12 cellular contexts compared by ENCODE assay signal in genomic region chr2:209629622-209630021, GRCh38.
A peak's percentile ranks its signal among the peaks of the same experiment; 100 is the strongest.
DNase-seq lines count a peak whose midpoint lies in the region; ATAC-seq, FAIRE-seq and TF ChIP-seq lines count a peak whose summit lies in the region.
"Had no signal": no experiment of that assay in that cellular context is flagged by ENCODE, and none has a peak within 500 bp of the region (broad histone marks: within the 10 kb centered on the region; RNA-seq: fewer than 3 reads in every experiment).

No MANE protein-coding gene starts in this region.

- no peaks in the 10 kb centered on the region for H3K9me3 Mint-ChIP-seq in stimulated activated naive B cell treated with anti-CD40 and anti-IgM and Interleukin-4, amounts not matched to agents 10 μg/mL and 1 μg/mL and 100 μg/mL, for 72 hours
- H3K9me3 Mint-ChIP-seq: type B pancreatic cell had no signal

- dilution Hi-C loops in endothelial cell of umbilical vein (cut with MboI; ENCODE audit: extremely low pct_ligation_motif_present, low sequenced_read_pairs) = no loop called here

- no peak overlapping the region for H3K27ac Mint-ChIP-seq in stimulated activated naive B cell treated with anti-CD40 and anti-IgM and Interleukin-4, amounts not matched to agents 10 μg/mL and 1 μg/mL and 100 μg/mL, for 72 hours
- H3K27ac Mint-ChIP-seq: type B pancreatic cell had no signal

- no TSS peak for BruUV-seq in endothelial cell of umbilical vein (replicated peaks; lab: Mats Ljungman, UMichigan)

- H3K79me2 ChIP-seq in endothelial cell of umbilical vein (ENCODE audit: control insufficient read depth, insufficient read depth, low read length) = no peaks in the 10 kb centered on the region

- H3K27me3 Mint-ChIP-seq in stimulated activated naive B cell treated with anti-CD40 and anti-IgM and Interleukin-4, amounts not matched to agents 10 μg/mL and 1 μg/mL and 100 μg/mL, for 72 hours = no peaks in the 10 kb centered on the region
- H3K27me3 Mint-ChIP-seq: type B pancreatic cell had no signal

- no peak overlapping the region for H3K9ac ChIP-seq in endothelial cell of umbilical vein (replicated peaks; ENCODE audit: extremely low read depth, insufficient read depth, low read length)

- no peak for TF ChIP-seq POLR2A in endothelial cell of umbilical vein (IDR thresholded peaks at IDR 0.05; ENCODE audit: low read depth, low read length)

- FAIRE-seq in endothelial cell of umbilical vein (lab: Jason Lieb, UNC) (peak; percentile 92), D721Med (lab: Jason Lieb, UNC) (no peak)

- no peaks in the 10 kb centered on the region for H3K9me1 ChIP-seq in endothelial cell of umbilical vein (replicated peaks; ENCODE audit: control insufficient read depth, extremely low read depth, insufficient read depth, low read length)

- CTCF ChIA-PET in endothelial cell of umbilical vein (lab: Charles Lee) = no interaction called here

- H3K4me1 Mint-ChIP-seq in stimulated activated naive B cell treated with anti-CD40 and anti-IgM and Interleukin-4, amounts not matched to agents 10 μg/mL and 1 μg/mL and 100 μg/mL, for 72 hours = no peaks in the 10 kb centered on the region

- intact Hi-C loops in endothelial cell of umbilical vein (cut with micrococcal nuclease) = no loop called here

- H3K36me3 Mint-ChIP-seq in stimulated activated naive B cell treated with anti-CD40 and anti-IgM and Interleukin-4, amounts not matched to agents 10 μg/mL and 1 μg/mL and 100 μg/mL, for 72 hours = peaks cover 0 to 2% of the 10 kb centered on the region in 2 donors

- no peak overlapping the region for H3K4me3 Mint-ChIP-seq in stimulated activated naive B cell treated with anti-CD40 and anti-IgM and Interleukin-4, amounts not matched to agents 10 μg/mL and 1 μg/mL and 100 μg/mL, for 72 hours
- H3K4me3 Mint-ChIP-seq: type B pancreatic cell had no signal

- peak; percentile 32 for ATAC-seq in omental fat pad (ENCODE audit: low FRiP score)
- ATAC-seq in stimulated activated naive B cell treated with anti-CD40 and anti-IgM and Interleukin-4, amounts not matched to agents 10 μg/mL and 1 μg/mL and 100 μg/mL, for 72 hours (replicated peaks) = no peak
- ATAC-seq: left lung had no signal

- POLR2A ChIA-PET in endothelial cell of umbilical vein (lab: Charles Lee) = no interaction called here

- peaks cover 2% of the 10 kb centered on the region for H4K20me1 ChIP-seq in endothelial cell of umbilical vein (replicated peaks; ENCODE audit: control insufficient read depth, extremely low read depth, insufficient read depth, low read length)

- no peak overlapping the region for H3K27ac ChIP-seq in endothelial cell of umbilical vein (ENCODE audit: insufficient read depth, low read depth, low read length)
- H3K27ac ChIP-seq: esophagus squamous epithelium, left lung had no signal

- H3K4me3 ChIP-seq in endothelial cell of umbilical vein (replicated peaks in 1 of 3; ENCODE audit: insufficient read depth in 1 of 3, low read depth in 1 of 3, low read length in 3 of 3) = no peak overlapping the region
- H3K4me3 ChIP-seq: esophagus squamous epithelium, left lung had no signal

- no peak overlapping the region for H3K4me2 ChIP-seq in endothelial cell of umbilical vein (ENCODE audit: insufficient read depth, low read length)

- H3K27me3 ChIP-seq in endothelial cell of umbilical vein (ENCODE audit: control insufficient read depth in 2 of 2, insufficient read depth in 2 of 2, low read length in 2 of 2) = no peaks in the 10 kb centered on the region
- H3K27me3 ChIP-seq: esophagus squamous epithelium, left lung had no signal

- H3K36me3 ChIP-seq in endothelial cell of umbilical vein (ENCODE audit: control insufficient read depth in 2 of 2, extremely low read depth in 1 of 2, insufficient read depth in 2 of 2, low read length in 2 of 2) = no peaks in the 10 kb centered on the region
- H3K36me3 ChIP-seq: esophagus squamous epithelium, left lung had no signal

- H3K4me1 ChIP-seq in endothelial cell of umbilical vein (ENCODE audit: control insufficient read depth, extremely low read depth, insufficient read depth, low read length) = peaks cover 6% of the 10 kb centered on the region
- H3K4me1 ChIP-seq: esophagus squamous epithelium, left lung had no signal

- H3K9me3 ChIP-seq in endothelial cell of umbilical vein (replicated peaks; ENCODE audit: control insufficient read depth, insufficient read depth, low read length) = no peaks in the 10 kb centered on the region
- H3K9me3 ChIP-seq: esophagus squamous epithelium, left lung had no signal

- H2AFZ ChIP-seq in endothelial cell of umbilical vein (ENCODE audit: low read depth, low read length) = no peak overlapping the region

- TF ChIP-seq CTCF in endothelial cell of umbilical vein (IDR thresholded peaks at IDR 0.05; ENCODE audit: extremely low read depth in 1 of 2, insufficient read depth in 1 of 2, low read depth in 1 of 2, low read length in 2 of 2) = no peak
- no peak for TF ChIP-seq CTCF in omental fat pad (IDR thresholded peaks at IDR 0.05)
- no peak for TF ChIP-seq CTCF in D721Med (IDR thresholded peaks at IDR 0.05; ENCODE audit: insufficient read depth, missing control alignments)

- DNase-seq in EH (ENCODE audit: low read depth) (peak; percentile 58), NCI-H446 (lab: John Stamatoyannopoulos, UW) (peak; percentile 61 to 85), endothelial cell of umbilical vein (ENCODE audit: low read depth, low spot score) (peak; percentile 54), omental fat pad (ENCODE audit: low spot score) (no peak), D721Med (ENCODE audit: insufficient read length, low spot score) (no peak), mesenteric fat pad (ENCODE audit: low spot score) (no peak), activated gamma-delta T cell treated with Interleukin-2 at 50 U/mL for 16 hours (no peak)
- DNase-seq in stimulated activated naive B cell treated with anti-CD40 and anti-IgM and Interleukin-4, amounts not matched to agents 10 μg/mL and 1 μg/mL and 100 μg/mL, for 72 hours = no peak
- DNase-seq: esophagus squamous epithelium, left lung, posterior cingulate gyrus had no signal

TF ChIP-seq in endothelial cell of umbilical vein, 7 proteins besides CTCF, POLR2A, EP300 and RAD21:
- no peak for TF ChIP-seq GATA2 (IDR thresholded peaks at IDR 0.05; ENCODE audit: insufficient read depth, insufficient read length, low read depth, low read length)
- TF ChIP-seq FOS (IDR thresholded peaks at IDR 0.05; ENCODE audit: borderline replicate concordance, insufficient read depth, low read length) = peak; percentile 74
- peak; percentile 18 for TF ChIP-seq JUN (IDR thresholded peaks at IDR 0.05; ENCODE audit: borderline replicate concordance, insufficient read depth, insufficient read length, low read depth)

Comparison
In these comparisons a context has a peak if more than half of its experiments do, and no peak if none do; other contexts are left out.
1. DNase-seq: peak in EH (single experiment), NCI-H446 (2 of 2) and endothelial cell of umbilical vein (single experiment); none in omental fat pad (single experiment), D721Med (single experiment), mesenteric fat pad (single experiment), activated gamma-delta T cell treated with Interleukin-2 at 50 U/mL for 16 hours (single experiment) and stimulated activated naive B cell treated with anti-CD40 and anti-IgM and Interleukin-4, amounts not matched to agents 10 μg/mL and 1 μg/mL and 100 μg/mL, for 72 hours (single experiment).